Comparison of ENCODE assay signal across 1 cellular context in the genomic region with DNA sequence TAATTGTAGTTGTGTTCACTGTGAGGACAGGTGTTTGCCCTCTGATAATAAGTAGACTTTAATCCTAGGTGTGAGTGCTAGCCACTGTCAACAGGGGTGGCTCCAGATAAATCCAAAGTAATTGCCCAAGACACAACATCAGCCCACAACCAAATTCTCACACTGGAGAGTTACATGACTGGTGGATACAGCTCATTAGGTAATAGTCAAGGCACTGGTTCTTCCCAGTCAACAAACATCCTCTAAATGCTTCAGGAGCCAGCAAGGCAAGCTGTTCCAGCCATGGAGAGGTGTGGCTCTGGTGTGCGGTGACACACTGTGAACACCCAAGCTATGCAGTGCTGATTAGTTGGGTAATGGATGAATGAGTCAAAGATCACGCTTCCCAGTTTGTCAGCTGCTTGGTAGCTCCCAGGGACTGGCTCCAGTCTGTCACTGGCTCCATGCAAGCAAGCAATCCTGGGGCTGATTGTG.
TF ChIP-seq lines count a peak whose summit lies in the region.

No MANE protein-coding gene starts in this region.

TF ChIP-seq in K562, 482 proteins besides CTCF, POLR2A, EP300 and RAD21 (continued from another document and continues in another):
- TF ChIP-seq, protein P1, sequence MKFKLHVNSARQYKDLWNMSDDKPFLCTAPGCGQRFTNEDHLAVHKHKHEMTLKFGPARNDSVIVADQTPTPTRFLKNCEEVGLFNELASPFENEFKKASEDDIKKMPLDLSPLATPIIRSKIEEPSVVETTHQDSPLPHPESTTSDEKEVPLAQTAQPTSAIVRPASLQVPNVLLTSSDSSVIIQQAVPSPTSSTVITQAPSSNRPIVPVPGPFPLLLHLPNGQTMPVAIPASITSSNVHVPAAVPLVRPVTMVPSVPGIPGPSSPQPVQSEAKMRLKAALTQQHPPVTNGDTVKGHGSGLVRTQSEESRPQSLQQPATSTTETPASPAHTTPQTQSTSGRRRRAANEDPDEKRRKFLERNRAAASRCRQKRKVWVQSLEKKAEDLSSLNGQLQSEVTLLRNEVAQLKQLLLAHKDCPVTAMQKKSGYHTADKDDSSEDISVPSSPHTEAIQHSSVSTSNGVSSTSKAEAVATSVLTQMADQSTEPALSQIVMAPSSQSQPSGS (CRISPR knock-in tag; IDR thresholded peaks at IDR 0.05), result no peak
- no peak for TF ChIP-seq SMARCB1 (IDR thresholded peaks at IDR 0.05; ENCODE audit: insufficient read length, low read depth)
- no peak for TF ChIP-seq GABPA (tag; conservative IDR thresholded peaks at IDR 0.05; ENCODE audit: low read depth)
- TF ChIP-seq, protein P2, sequence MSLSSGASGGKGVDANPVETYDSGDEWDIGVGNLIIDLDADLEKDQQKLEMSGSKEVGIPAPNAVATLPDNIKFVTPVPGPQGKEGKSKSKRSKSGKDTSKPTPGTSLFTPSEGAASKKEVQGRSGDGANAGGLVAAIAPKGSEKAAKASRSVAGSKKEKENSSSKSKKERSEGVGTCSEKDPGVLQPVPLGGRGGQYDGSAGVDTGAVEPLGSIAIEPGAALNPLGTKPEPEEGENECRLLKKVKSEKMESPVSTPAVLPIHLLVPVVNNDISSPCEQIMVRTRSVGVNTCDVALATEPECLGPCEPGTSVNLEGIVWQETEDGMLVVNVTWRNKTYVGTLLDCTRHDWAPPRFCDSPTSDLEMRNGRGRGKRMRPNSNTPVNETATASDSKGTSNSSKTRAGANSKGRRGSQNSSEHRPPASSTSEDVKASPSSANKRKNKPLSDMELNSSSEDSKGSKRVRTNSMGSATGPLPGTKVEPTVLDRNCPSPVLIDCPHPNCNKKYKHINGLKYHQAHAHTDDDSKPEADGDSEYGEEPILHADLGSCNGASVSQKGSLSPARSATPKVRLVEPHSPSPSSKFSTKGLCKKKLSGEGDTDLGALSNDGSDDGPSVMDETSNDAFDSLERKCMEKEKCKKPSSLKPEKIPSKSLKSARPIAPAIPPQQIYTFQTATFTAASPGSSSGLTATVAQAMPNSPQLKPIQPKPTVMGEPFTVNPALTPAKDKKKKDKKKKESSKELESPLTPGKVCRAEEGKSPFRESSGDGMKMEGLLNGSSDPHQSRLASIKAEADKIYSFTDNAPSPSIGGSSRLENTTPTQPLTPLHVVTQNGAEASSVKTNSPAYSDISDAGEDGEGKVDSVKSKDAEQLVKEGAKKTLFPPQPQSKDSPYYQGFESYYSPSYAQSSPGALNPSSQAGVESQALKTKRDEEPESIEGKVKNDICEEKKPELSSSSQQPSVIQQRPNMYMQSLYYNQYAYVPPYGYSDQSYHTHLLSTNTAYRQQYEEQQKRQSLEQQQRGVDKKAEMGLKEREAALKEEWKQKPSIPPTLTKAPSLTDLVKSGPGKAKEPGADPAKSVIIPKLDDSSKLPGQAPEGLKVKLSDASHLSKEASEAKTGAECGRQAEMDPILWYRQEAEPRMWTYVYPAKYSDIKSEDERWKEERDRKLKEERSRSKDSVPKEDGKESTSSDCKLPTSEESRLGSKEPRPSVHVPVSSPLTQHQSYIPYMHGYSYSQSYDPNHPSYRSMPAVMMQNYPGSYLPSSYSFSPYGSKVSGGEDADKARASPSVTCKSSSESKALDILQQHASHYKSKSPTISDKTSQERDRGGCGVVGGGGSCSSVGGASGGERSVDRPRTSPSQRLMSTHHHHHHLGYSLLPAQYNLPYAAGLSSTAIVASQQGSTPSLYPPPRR (CRISPR knock-in tag; IDR thresholded peaks at IDR 0.05; ENCODE audit: borderline replicate concordance), result no peak
- no peak for TF ChIP-seq FOXK1 (CRISPR knock-in tag; IDR thresholded peaks at IDR 0.05; ENCODE audit: borderline replicate concordance)
- peak; percentile 36; the same call in 1 of the 2 replicates for TF ChIP-seq MTA2 (IDR thresholded peaks at IDR 0.05; ENCODE audit: low read depth)
- TF ChIP-seq E2F3 (CRISPR knock-in tag; IDR thresholded peaks at IDR 0.05), result no peak
- no peak for TF ChIP-seq KAT2B (IDR thresholded peaks at IDR 0.05; ENCODE audit: low read depth, low read length)
- TF ChIP-seq PHF21A (IDR thresholded peaks at IDR 0.05; ENCODE audit: borderline replicate concordance, low read depth), result no peak
- TF ChIP-seq FUS (optimal IDR thresholded peaks at IDR 0.05; ENCODE audit: low read depth, low read length), result no peak
- TF ChIP-seq, protein P3, sequence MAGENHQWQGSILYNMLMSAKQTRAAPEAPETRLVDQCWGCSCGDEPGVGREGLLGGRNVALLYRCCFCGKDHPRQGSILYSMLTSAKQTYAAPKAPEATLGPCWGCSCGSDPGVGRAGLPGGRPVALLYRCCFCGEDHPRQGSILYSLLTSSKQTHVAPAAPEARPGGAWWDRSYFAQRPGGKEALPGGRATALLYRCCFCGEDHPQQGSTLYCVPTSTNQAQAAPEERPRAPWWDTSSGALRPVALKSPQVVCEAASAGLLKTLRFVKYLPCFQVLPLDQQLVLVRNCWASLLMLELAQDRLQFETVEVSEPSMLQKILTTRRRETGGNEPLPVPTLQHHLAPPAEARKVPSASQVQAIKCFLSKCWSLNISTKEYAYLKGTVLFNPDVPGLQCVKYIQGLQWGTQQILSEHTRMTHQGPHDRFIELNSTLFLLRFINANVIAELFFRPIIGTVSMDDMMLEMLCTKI (IDR thresholded peaks at IDR 0.05; ENCODE audit: partially characterized antibody), result no peak
- TF ChIP-seq FOSL1 (tag; conservative IDR thresholded peaks at IDR 0.05), result peak; percentile 80
- TF ChIP-seq, protein P4, sequence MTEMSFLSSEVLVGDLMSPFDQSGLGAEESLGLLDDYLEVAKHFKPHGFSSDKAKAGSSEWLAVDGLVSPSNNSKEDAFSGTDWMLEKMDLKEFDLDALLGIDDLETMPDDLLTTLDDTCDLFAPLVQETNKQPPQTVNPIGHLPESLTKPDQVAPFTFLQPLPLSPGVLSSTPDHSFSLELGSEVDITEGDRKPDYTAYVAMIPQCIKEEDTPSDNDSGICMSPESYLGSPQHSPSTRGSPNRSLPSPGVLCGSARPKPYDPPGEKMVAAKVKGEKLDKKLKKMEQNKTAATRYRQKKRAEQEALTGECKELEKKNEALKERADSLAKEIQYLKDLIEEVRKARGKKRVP (CRISPR knock-in tag; IDR thresholded peaks at IDR 0.05), result no peak
- TF ChIP-seq ZC3H11A (IDR thresholded peaks at IDR 0.05; ENCODE audit: low read depth, low read length), result no peak
- TF ChIP-seq ZNF436 (CRISPR knock-in tag; IDR thresholded peaks at IDR 0.05), result no peak
- TF ChIP-seq CBFA2T2 (conservative IDR thresholded peaks at IDR 0.05), result peak; percentile 61
- no peak for TF ChIP-seq RBM14 (IDR thresholded peaks at IDR 0.05; ENCODE audit: borderline replicate concordance, insufficient read depth, low read depth, low read length)
- no peak for TF ChIP-seq STAG1 (CRISPR knock-in tag; IDR thresholded peaks at IDR 0.05; ENCODE audit: borderline replicate concordance)
- TF ChIP-seq ZNF830 (CRISPR knock-in tag; IDR thresholded peaks at IDR 0.05), result no peak
- no peak for TF ChIP-seq ZNF583 (CRISPR knock-in tag; IDR thresholded peaks at IDR 0.05)
- TF ChIP-seq POLR2H (tag; IDR thresholded peaks at IDR 0.05; ENCODE audit: low read depth), result no peak
- TF ChIP-seq RUNX1 (IDR thresholded peaks at IDR 0.05; ENCODE audit: low read depth), result no peak
- TF ChIP-seq NFRKB (IDR thresholded peaks at IDR 0.05; ENCODE audit: low read depth), result no peak
- TF ChIP-seq, protein P5, sequence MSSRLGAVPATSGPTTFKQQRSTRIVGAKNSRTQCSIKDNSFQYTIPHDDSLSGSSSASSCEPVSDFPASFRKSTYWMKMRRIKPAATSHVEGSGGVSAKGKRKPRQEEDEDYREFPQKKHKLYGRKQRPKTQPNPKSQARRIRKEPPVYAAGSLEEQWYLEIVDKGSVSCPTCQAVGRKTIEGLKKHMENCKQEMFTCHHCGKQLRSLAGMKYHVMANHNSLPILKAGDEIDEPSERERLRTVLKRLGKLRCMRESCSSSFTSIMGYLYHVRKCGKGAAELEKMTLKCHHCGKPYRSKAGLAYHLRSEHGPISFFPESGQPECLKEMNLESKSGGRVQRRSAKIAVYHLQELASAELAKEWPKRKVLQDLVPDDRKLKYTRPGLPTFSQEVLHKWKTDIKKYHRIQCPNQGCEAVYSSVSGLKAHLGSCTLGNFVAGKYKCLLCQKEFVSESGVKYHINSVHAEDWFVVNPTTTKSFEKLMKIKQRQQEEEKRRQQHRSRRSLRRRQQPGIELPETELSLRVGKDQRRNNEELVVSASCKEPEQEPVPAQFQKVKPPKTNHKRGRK (tag; IDR thresholded peaks at IDR 0.05), result no peak
- peak; percentile 77 for TF ChIP-seq CBFA2T3 (IDR thresholded peaks at IDR 0.05)
- TF ChIP-seq CEBPB (tag; IDR thresholded peaks at IDR 0.05), result peak; percentile 75
- TF ChIP-seq RNF2 (IDR thresholded peaks at IDR 0.05), result no peak
- TF ChIP-seq, protein P6, sequence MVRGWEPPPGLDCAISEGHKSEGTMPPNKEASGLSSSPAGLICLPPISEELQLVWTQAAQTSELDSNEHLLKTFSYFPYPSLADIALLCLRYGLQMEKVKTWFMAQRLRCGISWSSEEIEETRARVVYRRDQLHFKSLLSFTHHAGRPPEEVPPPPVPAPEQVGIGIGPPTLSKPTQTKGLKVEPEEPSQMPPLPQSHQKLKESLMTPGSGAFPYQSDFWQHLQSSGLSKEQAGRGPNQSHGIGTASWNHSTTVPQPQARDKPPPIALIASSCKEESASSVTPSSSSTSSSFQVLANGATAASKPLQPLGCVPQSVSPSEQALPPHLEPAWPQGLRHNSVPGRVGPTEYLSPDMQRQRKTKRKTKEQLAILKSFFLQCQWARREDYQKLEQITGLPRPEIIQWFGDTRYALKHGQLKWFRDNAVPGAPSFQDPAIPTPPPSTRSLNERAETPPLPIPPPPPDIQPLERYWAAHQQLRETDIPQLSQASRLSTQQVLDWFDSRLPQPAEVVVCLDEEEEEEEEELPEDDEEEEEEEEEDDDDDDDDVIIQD (CRISPR knock-in tag; IDR thresholded peaks at IDR 0.05), result no peak
- TF ChIP-seq FOXJ2 (tag; IDR thresholded peaks at IDR 0.05), result no peak
- no peak for TF ChIP-seq U2AF2 (optimal IDR thresholded peaks at IDR 0.05; ENCODE audit: low read depth, low read length)
- TF ChIP-seq BRCA1 (IDR thresholded peaks at IDR 0.05), result no peak
- TF ChIP-seq BRCA1 (CRISPR knock-in tag; IDR thresholded peaks at IDR 0.05), result no peak
- TF ChIP-seq TOE1 (IDR thresholded peaks at IDR 0.05; ENCODE audit: borderline replicate concordance), result no peak
- no peak for TF ChIP-seq TOE1 (CRISPR knock-in tag; IDR thresholded peaks at IDR 0.05; ENCODE audit: borderline replicate concordance, low read depth)
- no peak for TF ChIP-seq ETS2 (tag; IDR thresholded peaks at IDR 0.05; ENCODE audit: borderline replicate concordance, poor library complexity, severe bottlenecking)
- no peak for TF ChIP-seq ILF3 (IDR thresholded peaks at IDR 0.05; ENCODE audit: borderline replicate concordance)
- TF ChIP-seq JUND (IDR thresholded peaks at IDR 0.05; ENCODE audit: borderline replicate concordance, low read depth, low read length), result peak; percentile 56; the same call in 1 of the 2 replicates
- TF ChIP-seq JUND (tag; IDR thresholded peaks at IDR 0.05; ENCODE audit: borderline replicate concordance, low read depth, low read length), result peak; percentile 58; the same call in 1 of the 3 replicates
- no peak for TF ChIP-seq TRIM28 (IDR thresholded peaks at IDR 0.05)
- no peak for TF ChIP-seq ZNF354B (CRISPR knock-in tag; IDR thresholded peaks at IDR 0.05)
- TF ChIP-seq ZNF347 (CRISPR knock-in tag; IDR thresholded peaks at IDR 0.05; ENCODE audit: low read depth), result no peak
- TF ChIP-seq TCF3 (CRISPR knock-in tag; IDR thresholded peaks at IDR 0.05), result peak; percentile 83
- no peak for TF ChIP-seq PYGO2 (tag; IDR thresholded peaks at IDR 0.05)
- no peak for TF ChIP-seq HDGF (IDR thresholded peaks at IDR 0.05)
- TF ChIP-seq, protein P7, sequence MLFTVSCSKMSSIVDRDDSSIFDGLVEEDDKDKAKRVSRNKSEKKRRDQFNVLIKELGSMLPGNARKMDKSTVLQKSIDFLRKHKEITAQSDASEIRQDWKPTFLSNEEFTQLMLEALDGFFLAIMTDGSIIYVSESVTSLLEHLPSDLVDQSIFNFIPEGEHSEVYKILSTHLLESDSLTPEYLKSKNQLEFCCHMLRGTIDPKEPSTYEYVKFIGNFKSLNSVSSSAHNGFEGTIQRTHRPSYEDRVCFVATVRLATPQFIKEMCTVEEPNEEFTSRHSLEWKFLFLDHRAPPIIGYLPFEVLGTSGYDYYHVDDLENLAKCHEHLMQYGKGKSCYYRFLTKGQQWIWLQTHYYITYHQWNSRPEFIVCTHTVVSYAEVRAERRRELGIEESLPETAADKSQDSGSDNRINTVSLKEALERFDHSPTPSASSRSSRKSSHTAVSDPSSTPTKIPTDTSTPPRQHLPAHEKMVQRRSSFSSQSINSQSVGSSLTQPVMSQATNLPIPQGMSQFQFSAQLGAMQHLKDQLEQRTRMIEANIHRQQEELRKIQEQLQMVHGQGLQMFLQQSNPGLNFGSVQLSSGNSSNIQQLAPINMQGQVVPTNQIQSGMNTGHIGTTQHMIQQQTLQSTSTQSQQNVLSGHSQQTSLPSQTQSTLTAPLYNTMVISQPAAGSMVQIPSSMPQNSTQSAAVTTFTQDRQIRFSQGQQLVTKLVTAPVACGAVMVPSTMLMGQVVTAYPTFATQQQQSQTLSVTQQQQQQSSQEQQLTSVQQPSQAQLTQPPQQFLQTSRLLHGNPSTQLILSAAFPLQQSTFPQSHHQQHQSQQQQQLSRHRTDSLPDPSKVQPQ (CRISPR knock-in tag; IDR thresholded peaks at IDR 0.05; ENCODE audit: borderline replicate concordance), result no peak
- no peak for TF ChIP-seq ZNF232 (CRISPR knock-in tag; IDR thresholded peaks at IDR 0.05)
- TF ChIP-seq, protein P8, sequence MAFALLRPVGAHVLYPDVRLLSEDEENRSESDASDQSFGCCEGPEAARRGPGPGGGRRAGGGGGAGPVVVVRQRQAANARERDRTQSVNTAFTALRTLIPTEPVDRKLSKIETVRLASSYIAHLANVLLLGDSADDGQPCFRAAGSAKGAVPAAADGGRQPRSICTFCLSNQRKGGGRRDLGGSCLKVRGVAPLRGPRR (CRISPR knock-in tag; IDR thresholded peaks at IDR 0.05), result no peak
- TF ChIP-seq U2AF1 (optimal IDR thresholded peaks at IDR 0.05; ENCODE audit: low read depth, low read length), result no peak
- TF ChIP-seq, protein P9, sequence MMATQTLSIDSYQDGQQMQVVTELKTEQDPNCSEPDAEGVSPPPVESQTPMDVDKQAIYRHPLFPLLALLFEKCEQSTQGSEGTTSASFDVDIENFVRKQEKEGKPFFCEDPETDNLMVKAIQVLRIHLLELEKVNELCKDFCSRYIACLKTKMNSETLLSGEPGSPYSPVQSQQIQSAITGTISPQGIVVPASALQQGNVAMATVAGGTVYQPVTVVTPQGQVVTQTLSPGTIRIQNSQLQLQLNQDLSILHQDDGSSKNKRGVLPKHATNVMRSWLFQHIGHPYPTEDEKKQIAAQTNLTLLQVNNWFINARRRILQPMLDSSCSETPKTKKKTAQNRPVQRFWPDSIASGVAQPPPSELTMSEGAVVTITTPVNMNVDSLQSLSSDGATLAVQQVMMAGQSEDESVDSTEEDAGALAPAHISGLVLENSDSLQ (IDR thresholded peaks at IDR 0.05), result no peak
- TF ChIP-seq POLR3G (IDR thresholded peaks at IDR 0.05; ENCODE audit: extremely low read depth, insufficient read length, insufficient replicate concordance), result no peak
- TF ChIP-seq HNRNPH1 (optimal IDR thresholded peaks at IDR 0.05; ENCODE audit: low read depth, low read length), result no peak
- no peak for TF ChIP-seq ZC3H4 (CRISPR knock-in tag; IDR thresholded peaks at IDR 0.05; ENCODE audit: borderline replicate concordance)
